8 cellular contexts compared by ENCODE assay signal in genomic region chr2:151840216-151840691, GRCh38. TPM values are rescaled to one million over a fixed set of nuclear protein-coding genes. Genes with fewer than 3 reads are reported as not detected.
DNase-seq lines count a peak whose midpoint lies in the region; ATAC-seq and TF ChIP-seq lines count a peak whose summit lies in the region.
"Had no signal": no experiment of that assay in that cellular context is flagged by ENCODE, and none has a peak within 500 bp of the region (broad histone marks: within the 10 kb centered on the region; RNA-seq: fewer than 3 reads in every experiment).

No MANE protein-coding gene starts in this region.

- no peaks in the 10 kb centered on the region for H3K27me3 ChIP-seq in transverse colon
- H3K27me3 ChIP-seq: gastrocnemius medialis had no signal

- H3K9me3 Mint-ChIP-seq in memory B cell, result no peaks in the 10 kb centered on the region

- peak; percentile 99 for ATAC-seq in GM18909 (IDR thresholded peaks at IDR 0.05; ENCODE audit: poor library complexity, unreplicated experiment)
- peak; percentile 99 for ATAC-seq in GM21786 (IDR thresholded peaks at IDR 0.05; ENCODE audit: unreplicated experiment)
- peak; percentile 99 for ATAC-seq in HG03469 (IDR thresholded peaks at IDR 0.05; ENCODE audit: unreplicated experiment)
- ATAC-seq in memory B cell (ENCODE audit: low read depth), result peak; percentile 32
- ATAC-seq: gastrocnemius medialis had no signal

- H3K27ac Mint-ChIP-seq in memory B cell, result no peak overlapping the region

- H3K36me3 Mint-ChIP-seq in memory B cell, result no peaks in the 10 kb centered on the region

- no peak for TF ChIP-seq CTCF in transverse colon (IDR thresholded peaks at IDR 0.05)

- no peak overlapping the region for H3K27ac ChIP-seq in transverse colon
- H3K27ac ChIP-seq: gastrocnemius medialis had no signal

- no peak for DNase-seq in memory B cell (ENCODE audit: low spot score in 2 of 2)
- DNase-seq in NCI-H446 (lab: John Stamatoyannopoulos, UW), result no peak
- DNase-seq in posterior cingulate gyrus, result no peak
- DNase-seq in transverse colon, result no peak
- DNase-seq: gastrocnemius medialis had no signal

- H3K27me3 Mint-ChIP-seq in memory B cell, result no peaks in the 10 kb centered on the region

- peaks cover 24% of the 10 kb centered on the region for H3K4me1 Mint-ChIP-seq in memory B cell

- TF ChIP-seq POLR2A in transverse colon (IDR thresholded peaks at IDR 0.05), result no peak

- no peak overlapping the region for H3K4me3 Mint-ChIP-seq in memory B cell

- no peaks in the 10 kb centered on the region for H3K36me3 ChIP-seq in transverse colon
- H3K36me3 ChIP-seq: gastrocnemius medialis had no signal

- no peak overlapping the region for H3K4me3 ChIP-seq in transverse colon
- H3K4me3 ChIP-seq: gastrocnemius medialis had no signal

- in situ Hi-C loops in transverse colon (cut with MboI; ENCODE audit: low pct_ligation_motif_present in 1 of 4, low pct_unique_long_range_greater_than_20kb in 1 of 4, low sequenced_read_pairs in 3 of 4), result no loop called here

- H3K4me1 ChIP-seq in transverse colon, result no peaks in the 10 kb centered on the region
- H3K4me1 ChIP-seq: gastrocnemius medialis had no signal

- TF ChIP-seq EP300 in transverse colon (IDR thresholded peaks at IDR 0.05; ENCODE audit: low read depth), result no peak

- intact Hi-C loops in posterior cingulate gyrus (cut with DNase I) (no loop called here), transverse colon (cut with DNase I; ENCODE audit: low total_unique reads) (no loop called here)

- 67 to 78% methylated on average over 2 of the region's 2 CpGs for WGBS in transverse colon (ENCODE audit: low coverage in 1 of 2), 2 donors

- no peaks in the 10 kb centered on the region for H3K9me3 ChIP-seq in transverse colon
- H3K9me3 ChIP-seq: gastrocnemius medialis had no signal

RNA-seq across cellular contexts. Expression of gene ARL5A, which starts 12.0 kb away (rescaled TPM):
- total RNA-seq in transverse colon, result 10 to 100 TPM in 2 of 4 donors, 1 to 10 TPM in 2; 6.6 to 42.2 (median 23.6) TPM

Comparison
In these comparisons a context has a peak if more than half of its experiments do, and no peak if none do; other contexts are left out.
1. ATAC-seq: peak in every context shown above with its lines; median percentile 99 in GM18909; 99 in GM21786; 99 in HG03469; 32 in memory B cell.